ENCODE assay signal across 9 cellular contexts in the genomic region with DNA sequence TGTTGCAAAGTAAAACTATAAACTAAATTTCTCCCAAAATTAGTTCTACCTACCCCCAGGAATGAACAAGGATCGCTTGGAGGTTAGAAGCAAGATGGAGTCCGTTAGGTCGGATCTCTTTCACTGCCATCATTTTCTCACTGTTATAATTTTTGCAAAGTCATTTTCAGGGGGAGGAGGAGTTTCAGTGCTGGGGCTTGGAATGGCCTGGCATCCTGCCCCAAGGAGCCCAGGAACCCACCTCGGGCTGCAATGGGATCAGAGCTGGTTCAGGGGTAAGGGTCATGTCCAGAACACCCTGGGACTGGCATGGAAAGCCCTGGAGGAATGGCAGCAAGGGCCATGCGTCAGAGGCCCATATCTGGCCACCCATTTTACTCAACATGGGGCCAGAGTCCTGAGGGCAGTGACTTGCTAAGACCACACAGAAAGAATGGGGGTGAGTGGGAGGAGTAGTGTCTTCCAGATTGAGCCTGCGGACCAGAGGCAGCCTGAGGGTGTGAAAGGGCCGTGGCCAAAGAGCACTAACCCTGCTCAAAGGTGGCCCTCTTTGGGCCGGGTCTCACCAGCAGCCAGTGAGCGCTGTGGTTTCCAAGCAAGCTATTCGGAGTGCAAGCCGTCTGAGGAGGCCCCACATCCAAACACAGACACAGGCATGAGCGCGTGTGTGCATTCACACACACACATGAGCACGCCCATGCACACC. TPM values are rescaled to one million over a fixed set of nuclear protein-coding genes. Genes with fewer than 3 reads are reported as not detected.
DNase-seq lines count a peak whose midpoint lies in the region; ATAC-seq and TF ChIP-seq lines count a peak whose summit lies in the region.
"Had no signal": no experiment of that assay in that cellular context is flagged by ENCODE, and none has a peak within 500 bp of the region (broad histone marks: within the 10 kb centered on the region; RNA-seq: fewer than 3 reads in every experiment).

No MANE protein-coding gene starts in this region.

- peak overlapping the region; percentile 1 for H3K23ac ChIP-seq in neuronal stem cell (ENCODE audit: low read depth, low read length, poor library complexity)

- ATAC-seq in GM19351 (IDR thresholded peaks at IDR 0.05; ENCODE audit: unreplicated experiment) (no peak), GM21786 (IDR thresholded peaks at IDR 0.05; ENCODE audit: unreplicated experiment) (no peak), HG03139 (IDR thresholded peaks at IDR 0.05; ENCODE audit: unreplicated experiment) (no peak)
- ATAC-seq: gastrocnemius medialis had no signal

- peaks cover 0 to 12% (median 3%) of the 10 kb centered on the region in 4 donors for H3K4me1 ChIP-seq in Peyer's patch
- H3K4me1 ChIP-seq in neuronal stem cell (ENCODE audit: control insufficient read depth in 2 of 2, insufficient read depth in 1 of 2, low read depth in 1 of 2, low read length in 2 of 2): peaks cover 0 to 9% of the 10 kb centered on the region in 2 donors
- H3K4me1 ChIP-seq: gastrocnemius medialis had no signal

- H3K36me3 ChIP-seq in Peyer's patch (no peaks in the 10 kb centered on the region), neuronal stem cell (replicated peaks in 1 of 2; ENCODE audit: control insufficient read depth in 2 of 2, insufficient read depth in 2 of 2, low read length in 2 of 2) (peaks cover 0 to 8% of the 10 kb centered on the region in 2 donors)
- H3K36me3 ChIP-seq: gastrocnemius medialis had no signal

- H3K4me2 ChIP-seq in neuronal stem cell (ENCODE audit: insufficient read depth, low read length, poor library complexity, severe bottlenecking): no peak overlapping the region

- no CpG with 5 or more reads among the region's 14 CpGs for WGBS in neuronal stem cell (ENCODE audit: extremely low coverage in 2 of 2, insufficient read length in 2 of 2, insufficient replicate concordance in 1 of 2), 2 donors

- H2AFZ ChIP-seq in neuronal stem cell (ENCODE audit: low read length): no peak overlapping the region

- DNase-seq in Daoy (ENCODE audit: low read depth): peak; percentile 72
- peak in 2 of 3 donors; percentile 45 to 50 for DNase-seq in Peyer's patch
- no peak for DNase-seq in epithelial cell of prostate (ENCODE audit: low read depth, low spot score)
- DNase-seq in neuronal stem cell (ENCODE audit: low spot score): no peak
- DNase-seq in NCI-H774 (lab: John Stamatoyannopoulos, UW): no peak

- H2BK5ac ChIP-seq in neuronal stem cell (ENCODE audit: low read length): no peak overlapping the region

- H3K9ac ChIP-seq in neuronal stem cell (ENCODE audit: low read depth, low read length, poor library complexity): no peak overlapping the region

- no peak overlapping the region for H4K91ac ChIP-seq in neuronal stem cell (ENCODE audit: low read depth, low read length, poor library complexity)

- H3K18ac ChIP-seq in neuronal stem cell (ENCODE audit: low read length): no peak overlapping the region

- peak overlapping the region; percentile 11 for H3K14ac ChIP-seq in neuronal stem cell (ENCODE audit: low read length)

- TF ChIP-seq CTCF in Peyer's patch (IDR thresholded peaks at IDR 0.05): no peak

- H4K8ac ChIP-seq in neuronal stem cell (ENCODE audit: low read depth, low read length): no peak overlapping the region

- H3K27ac ChIP-seq in Peyer's patch (no peak overlapping the region), epithelial cell of prostate (peak overlapping the region; percentile 66), neuronal stem cell (replicated peaks; ENCODE audit: low read length) (no peak overlapping the region)
- H3K27ac ChIP-seq: gastrocnemius medialis had no signal

- H3K4ac ChIP-seq in neuronal stem cell (ENCODE audit: low read length): no peak overlapping the region

- H2BK120ac ChIP-seq in neuronal stem cell (ENCODE audit: low read depth, low read length): no peak overlapping the region

- no peak overlapping the region for H2BK15ac ChIP-seq in neuronal stem cell (ENCODE audit: low read length)

- no peak overlapping the region for H2AK5ac ChIP-seq in neuronal stem cell (ENCODE audit: low read depth, low read length)

- TF ChIP-seq POLR2A in Peyer's patch (IDR thresholded peaks at IDR 0.05): no peak

- no peak overlapping the region for H2BK12ac ChIP-seq in neuronal stem cell (ENCODE audit: low read length)

- H3K4me3 ChIP-seq in Peyer's patch: no peak overlapping the region
- H3K4me3 ChIP-seq in neuronal stem cell (ENCODE audit: low read length in 2 of 2): no peak overlapping the region
- H3K4me3 ChIP-seq: gastrocnemius medialis had no signal

- H3K9me3 ChIP-seq in Peyer's patch (no peaks in the 10 kb centered on the region), neuronal stem cell (replicated peaks in 1 of 2; ENCODE audit: control insufficient read depth in 2 of 2, insufficient read depth in 1 of 2, low read depth in 1 of 2, low read length in 2 of 2) (peaks cover 0 to 14% of the 10 kb centered on the region in 2 donors)
- H3K9me3 ChIP-seq: gastrocnemius medialis had no signal

- H3K27me3 ChIP-seq in Peyer's patch (no peaks in the 10 kb centered on the region), neuronal stem cell (ENCODE audit: control insufficient read depth in 3 of 3, insufficient read depth in 3 of 3, low read depth in 1 of 3, low read length in 3 of 3) (peaks cover 0 to 9% (median 4%) of the 10 kb centered on the region in 3 experiments)

- H3K79me1 ChIP-seq in neuronal stem cell (ENCODE audit: low read depth, low read length): no peaks in the 10 kb centered on the region

RNA-seq across cellular contexts. Expression of gene GPRIN2, which starts 31.8 kb away (rescaled TPM):
- 0.23 TPM in 1 of 2 replicates, not detected in the other for total RNA-seq in Daoy (2014; rRNA removed; shearing (Covaris generic))
- total RNA-seq in Peyer's patch: 10 to 100 TPM in 3 of 4 donors, 1 to 10 TPM in 1; 6.6 to 79.9 (median 54.7) TPM
- polyA plus RNA-seq in neuronal stem cell (2013, experiment 1 of 2): 4.9 TPM
- 4.9 TPM for polyA plus RNA-seq in neuronal stem cell (2013, experiment 2 of 2)
- total RNA-seq: gastrocnemius medialis had no signal

RNA-seq across cellular contexts. Expression of gene SYT15, which starts 54.3 kb away (rescaled TPM):
- total RNA-seq in Daoy (2014; rRNA removed; shearing (Covaris generic)): 0.11 TPM in 1 of 2 replicates, not detected in the other
- 1 to 10 TPM in 1 of 4 donors, under 1 TPM in 3; 0.18 to 4.1 (median 0.46) TPM for total RNA-seq in Peyer's patch
- polyA plus RNA-seq in neuronal stem cell (2013, experiment 1 of 2): 0.22 TPM
- 0.24 TPM for polyA plus RNA-seq in neuronal stem cell (2013, experiment 2 of 2)

RNA-seq across cellular contexts. Expression of gene NPY4R, which starts 58.9 kb away (rescaled TPM):
- not detected in 2 replicates for total RNA-seq in Daoy (2014; rRNA removed; shearing (Covaris generic))
- total RNA-seq in Peyer's patch: 1 to 10 TPM in 2 of 4 donors, not detected in 2; 1.5 to 1.9 TPM
- polyA plus RNA-seq in neuronal stem cell (2013, experiment 1 of 2): 0.13 TPM
- 0.08 TPM for polyA plus RNA-seq in neuronal stem cell (2013, experiment 2 of 2)
- total RNA-seq: gastrocnemius medialis had no signal

Comparison
In these comparisons a context has a peak if more than half of its experiments do, and no peak if none do; other contexts are left out.
1. DNase-seq: peak in Daoy (single experiment) and Peyer's patch (2 of 3); none in epithelial cell of prostate (single experiment), neuronal stem cell (single experiment) and NCI-H774 (single experiment).